In genomic region chr16:57262841-57263584, GRCh38 we compare ENCODE assay signal across 17 cellular contexts. TPM values are rescaled to one million over a fixed set of nuclear protein-coding genes. Genes with fewer than 3 reads are reported as not detected.
DNase-seq lines count a peak whose midpoint lies in the region; ATAC-seq and TF ChIP-seq lines count a peak whose summit lies in the region.
"Had no signal": no experiment of that assay in that cellular context is flagged by ENCODE, and none has a peak within 500 bp of the region (broad histone marks: within the 10 kb centered on the region; RNA-seq: fewer than 3 reads in every experiment).

No MANE protein-coding gene starts in this region.

- H3F3A ChIP-seq in neural progenitor cell (ENCODE audit: low read depth) = peaks cover 22% of the 10 kb centered on the region

- H3K36me3 ChIP-seq in neural progenitor cell (no peaks in the 10 kb centered on the region), urinary bladder (ENCODE audit: insufficient read depth) (no peaks in the 10 kb centered on the region)

- H3K9ac ChIP-seq in neural progenitor cell = no peak overlapping the region

- H3K9me3 Mint-ChIP-seq in activated naive CD4-positive, alpha-beta T cell treated with anti-CD3 and anti-CD28 coated beads for 36 hours = no peaks in the 10 kb centered on the region
- H3K9me3 Mint-ChIP-seq in neural progenitor cell = no peaks in the 10 kb centered on the region
- H3K9me3 Mint-ChIP-seq: immature natural killer cell; stimulated activated naive CD8-positive, alpha-beta T cell treated with anti-CD3 and anti-CD28 coated beads, Interleukin-15, Interleukin-2, amounts not matched to agents 100 ng/mL and 50 ng/mL, for 24 hours had no signal

- no peak overlapping the region for H3K27ac ChIP-seq in neural progenitor cell
- peak overlapping the region; percentile 26 for H3K27ac ChIP-seq in urinary bladder (ENCODE audit: low read depth)

- no peaks in the 10 kb centered on the region for H3K9me3 ChIP-seq in neural progenitor cell (ENCODE audit: low read depth)
- H3K9me3 ChIP-seq: esophagus muscularis mucosa had no signal

- H3K27me3 Mint-ChIP-seq in activated naive CD4-positive, alpha-beta T cell treated with anti-CD3 and anti-CD28 coated beads for 36 hours (ENCODE audit: low read depth) = no peaks in the 10 kb centered on the region
- peaks cover 6% of the 10 kb centered on the region for H3K27me3 Mint-ChIP-seq in neural progenitor cell (ENCODE audit: insufficient read depth, low read depth)
- H3K27me3 Mint-ChIP-seq: stimulated activated naive CD8-positive, alpha-beta T cell treated with anti-CD3 and anti-CD28 coated beads, Interleukin-15, Interleukin-2, amounts not matched to agents 100 ng/mL and 50 ng/mL, for 24 hours had no signal

- TF ChIP-seq CTCF in neural progenitor cell (IDR thresholded peaks at IDR 0.05) = no peak

- ATAC-seq in HG02938 (IDR thresholded peaks at IDR 0.05; ENCODE audit: unreplicated experiment) (no peak), GM18909 (IDR thresholded peaks at IDR 0.05; ENCODE audit: poor library complexity, unreplicated experiment) (no peak)

- H3K4me1 Mint-ChIP-seq in activated naive CD4-positive, alpha-beta T cell treated with anti-CD3 and anti-CD28 coated beads for 36 hours (ENCODE audit: low read depth) = peaks cover 55% of the 10 kb centered on the region
- H3K4me1 Mint-ChIP-seq in neural progenitor cell = peaks cover 45% of the 10 kb centered on the region

- no peak overlapping the region for H3K27ac Mint-ChIP-seq in activated naive CD4-positive, alpha-beta T cell treated with anti-CD3 and anti-CD28 coated beads for 36 hours
- H3K27ac Mint-ChIP-seq in neural progenitor cell = peak overlapping the region; percentile 90
- H3K27ac Mint-ChIP-seq: stimulated activated naive CD8-positive, alpha-beta T cell treated with anti-CD3 and anti-CD28 coated beads, Interleukin-15, Interleukin-2, amounts not matched to agents 100 ng/mL and 50 ng/mL, for 24 hours had no signal

- H4K20me1 ChIP-seq in neural progenitor cell (ENCODE audit: low read depth) = no peaks in the 10 kb centered on the region

- H2AFZ ChIP-seq in neural progenitor cell (replicated peaks) = no peak overlapping the region

- H3K4me1 ChIP-seq in neural progenitor cell = peaks cover 21% of the 10 kb centered on the region
- no peaks in the 10 kb centered on the region for H3K4me1 ChIP-seq in urinary bladder (ENCODE audit: insufficient read depth)

- TF ChIP-seq POLR2A in erythroblast (IDR thresholded peaks at IDR 0.05; ENCODE audit: low read length) = no peak

- H3K36me3 Mint-ChIP-seq in activated naive CD4-positive, alpha-beta T cell treated with anti-CD3 and anti-CD28 coated beads for 36 hours (ENCODE audit: low read depth) = no peaks in the 10 kb centered on the region
- H3K36me3 Mint-ChIP-seq in neural progenitor cell = no peaks in the 10 kb centered on the region
- H3K36me3 Mint-ChIP-seq: immature natural killer cell had no signal

- H3K4me3 ChIP-seq in neural progenitor cell (no peak overlapping the region), urinary bladder (ENCODE audit: low read depth, low read length) (no peak overlapping the region)
- H3K4me3 ChIP-seq: esophagus muscularis mucosa had no signal

- H3K27me3 ChIP-seq in neural progenitor cell = no peaks in the 10 kb centered on the region
- H3K27me3 ChIP-seq: esophagus muscularis mucosa had no signal

- CTCF ChIA-PET in activated naive CD4-positive, alpha-beta T cell treated with anti-CD3 and anti-CD28 coated beads for 36 hours (lab: Charles Lee) = no interaction called here

- no peak overlapping the region for H3K4me2 ChIP-seq in neural progenitor cell

- no peaks in the 10 kb centered on the region for H3K79me2 ChIP-seq in neural progenitor cell (ENCODE audit: low read depth)

- intact Hi-C loops in activated naive CD4-positive, alpha-beta T cell treated with anti-CD3 and anti-CD28 coated beads for 36 hours (cut with micrococcal nuclease) = no loop called here

- no peak overlapping the region for H3K4me3 Mint-ChIP-seq in activated naive CD4-positive, alpha-beta T cell treated with anti-CD3 and anti-CD28 coated beads for 36 hours
- H3K4me3 Mint-ChIP-seq in neural progenitor cell = no peak overlapping the region
- H3K4me3 Mint-ChIP-seq: immature natural killer cell; stimulated activated naive CD8-positive, alpha-beta T cell treated with anti-CD3 and anti-CD28 coated beads, Interleukin-15, Interleukin-2, amounts not matched to agents 100 ng/mL and 50 ng/mL, for 24 hours had no signal

- WGBS in urinary bladder = 81% methylated on average over 18 of the region's 18 CpGs

- peak; percentile 3 for DNase-seq in activated naive CD4-positive, alpha-beta T cell treated with anti-CD3 and anti-CD28 coated beads for 36 hours
- DNase-seq in activated naive CD4-positive, alpha-beta T cell treated with Interleukin-2 at 50 U/mL for 16 hours = no peak
- peak; percentile 21 to 48 for DNase-seq in erythroblast (lab: John Stamatoyannopoulos, UW)
- no peak for DNase-seq in neural progenitor cell (ENCODE audit: low spot score)
- DNase-seq in SKM-1 (lab: John Stamatoyannopoulos, UW; ENCODE audit: unreplicated experiment) = no peak
- DNase-seq: ACHN; immature natural killer cell; Karpas-422; NCI-H2029 treated with DMSO at 0.1 percent for 48 hours; occipital lobe; stimulated activated CD4-positive, alpha-beta T cell treated with anti-CD3 and anti-CD28 coated beads, Interleukin-2, amount 100 ng/mL, for 24 hours; T-helper 1 cell had no signal

RNA-seq across cellular contexts. Expression of gene ARL2BP, which starts 18.0 kb away (rescaled TPM):
- total RNA-seq in activated naive CD4-positive, alpha-beta T cell treated with anti-CD3 and anti-CD28 coated beads for 36 hours = 10 to 100 TPM; 11.0 to 11.2 TPM
- total RNA-seq in neural progenitor cell (ENCODE audit: low replicate concordance) = 36.1 and 41.5 TPM in 2 replicates
- total RNA-seq in urinary bladder = 84.5 TPM
- polyA plus RNA-seq in urinary bladder = 58.3 TPM

RNA-seq across cellular contexts. Expression of gene PLLP, which starts 21.5 kb away (rescaled TPM):
- total RNA-seq in activated naive CD4-positive, alpha-beta T cell treated with anti-CD3 and anti-CD28 coated beads for 36 hours = under 1 TPM; 0.25 to 0.41 TPM
- 0.86 and 1.6 TPM in 2 replicates for total RNA-seq in neural progenitor cell (ENCODE audit: low replicate concordance)
- total RNA-seq in urinary bladder = 2.5 TPM
- polyA plus RNA-seq in urinary bladder = 9.5 TPM

Comparison
In these comparisons a context has a peak if more than half of its experiments do, and no peak if none do; other contexts are left out.
1. DNase-seq: peak in activated naive CD4-positive, alpha-beta T cell treated with anti-CD3 and anti-CD28 coated beads for 36 hours (single experiment) and erythroblast (2 of 2); none in activated naive CD4-positive, alpha-beta T cell treated with Interleukin-2 at 50 U/mL for 16 hours (single experiment), neural progenitor cell (single experiment) and SKM-1 (single experiment).